ENCODE assay signal across 1 cellular context in genomic region chr4:2368779-2369437, GRCh38.
TF ChIP-seq lines count a peak whose summit lies in the region.

No MANE protein-coding gene starts in this region.

TF ChIP-seq in K562, 482 proteins besides CTCF, POLR2A, EP300 and RAD21 (continued from another document):
- TF ChIP-seq CHD7 (IDR thresholded peaks at IDR 0.05; ENCODE audit: low read depth, low read length), result no peak
- no peak for TF ChIP-seq HCFC1 (IDR thresholded peaks at IDR 0.05; ENCODE audit: low read depth, low read length)
- TF ChIP-seq ELK1 (CRISPR knock-in tag; IDR thresholded peaks at IDR 0.05), result no peak
- peak in 1 of 2 experiments; percentile 51; a peak in 1 of 4 replicates for TF ChIP-seq KDM1A (IDR thresholded peaks at IDR 0.05)
- TF ChIP-seq ZFP36 (IDR thresholded peaks at IDR 0.05; ENCODE audit: low read depth, low read length, partially characterized antibody), result peak; percentile 55
- 0 out of 2 replicates have a peak, but pooled peaks have one; percentile 60 for TF ChIP-seq PTBP1 (IDR thresholded peaks at IDR 0.05; ENCODE audit: low read depth, low read length)
- TF ChIP-seq ZBTB49 (CRISPR knock-in tag; IDR thresholded peaks at IDR 0.05; ENCODE audit: borderline replicate concordance), result no peak
